In the genomic region with DNA sequence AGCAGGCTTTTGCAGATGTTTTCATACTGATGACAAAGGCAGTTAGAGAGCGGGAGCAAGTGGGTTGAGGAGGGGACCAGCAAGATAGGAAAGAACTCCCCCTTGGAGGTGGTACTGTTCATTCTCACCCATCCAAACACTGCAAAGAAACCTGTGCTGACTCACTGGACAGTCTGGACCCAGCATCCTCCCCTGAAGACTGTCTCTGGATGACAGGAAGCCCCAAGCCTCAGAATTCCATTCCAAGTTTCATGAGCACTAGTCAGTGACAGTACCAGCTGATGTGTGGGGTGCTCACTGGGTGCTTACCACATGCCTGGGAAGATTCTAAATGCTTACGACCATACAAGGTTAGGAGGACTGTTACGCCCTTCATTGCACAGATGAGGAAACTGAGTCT, we compare ENCODE assay signal across 17 cellular contexts.
A peak's percentile ranks its signal among the peaks of the same experiment; 100 is the strongest.
DNase-seq lines count a peak whose midpoint lies in the region; ATAC-seq and TF ChIP-seq lines count a peak whose summit lies in the region.
"Had no signal": no experiment of that assay in that cellular context is flagged by ENCODE, and none has a peak within 500 bp of the region (broad histone marks: within the 10 kb centered on the region; RNA-seq: fewer than 3 reads in every experiment).

No MANE protein-coding gene starts in this region.

- peak; percentile 41 for DNase-seq in amniotic epithelial cell (ENCODE audit: low read depth)
- peak; percentile 40 for DNase-seq in coronary artery (ENCODE audit: low spot score)
- DNase-seq in mesenteric fat pad (ENCODE audit: low spot score) = peak; percentile 28
- DNase-seq in stomach = peak; percentile 5
- no peak for DNase-seq in activated gamma-delta T cell (lab: John Stamatoyannopoulos, UW)
- no peak for DNase-seq in HT-29 (ENCODE audit: low spot score)
- DNase-seq: 8988T; C1 segment of cervical spinal cord; Calu3; CD4-positive, alpha-beta memory T cell; COR-L47; DMS53; DMS79 treated with DMSO at 0.1 percent for 48 hours; GM23248; H7; HCEC 1CT had no signal

- TF ChIP-seq POLR2A in stomach (IDR thresholded peaks at IDR 0.05) = no peak

- intact Hi-C loops in stomach (cut with DNase I; ENCODE audit: low total_unique reads) = no loop called here

- no peak for TF ChIP-seq EP300 in stomach (IDR thresholded peaks at IDR 0.05)

- no peak for ATAC-seq in GM18907 (IDR thresholded peaks at IDR 0.05; ENCODE audit: unreplicated experiment)

- TF ChIP-seq CTCF in coronary artery (IDR thresholded peaks at IDR 0.05) (no peak), stomach (IDR thresholded peaks at IDR 0.05) (no peak)

- H3K4me1 ChIP-seq in stomach = no peaks in the 10 kb centered on the region

- no peaks in the 10 kb centered on the region for H3K36me3 ChIP-seq in stomach

- H3K27ac ChIP-seq in coronary artery (no peak overlapping the region), stomach (no peak overlapping the region)
- H3K27ac ChIP-seq: GM23248 had no signal

- no peaks in the 10 kb centered on the region for H3K9me3 ChIP-seq in stomach

- peaks cover 0 to 29% (median 0%) of the 10 kb centered on the region in 3 donors for H3K27me3 ChIP-seq in stomach

- H3K4me3 ChIP-seq in coronary artery (no peak overlapping the region), stomach (no peak overlapping the region)
- H3K4me3 ChIP-seq: GM23248 had no signal

- WGBS in stomach, 5 donors = 62 to 96% (median 92%) methylated on average over 3 of the region's 3 CpGs

Comparison
In these comparisons a context has a peak if more than half of its experiments do, and no peak if none do; other contexts are left out.
1. DNase-seq: peak in amniotic epithelial cell (single experiment), coronary artery (single experiment), mesenteric fat pad (single experiment) and stomach (single experiment); none in activated gamma-delta T cell (single experiment) and HT-29 (single experiment).